In the genomic region with DNA sequence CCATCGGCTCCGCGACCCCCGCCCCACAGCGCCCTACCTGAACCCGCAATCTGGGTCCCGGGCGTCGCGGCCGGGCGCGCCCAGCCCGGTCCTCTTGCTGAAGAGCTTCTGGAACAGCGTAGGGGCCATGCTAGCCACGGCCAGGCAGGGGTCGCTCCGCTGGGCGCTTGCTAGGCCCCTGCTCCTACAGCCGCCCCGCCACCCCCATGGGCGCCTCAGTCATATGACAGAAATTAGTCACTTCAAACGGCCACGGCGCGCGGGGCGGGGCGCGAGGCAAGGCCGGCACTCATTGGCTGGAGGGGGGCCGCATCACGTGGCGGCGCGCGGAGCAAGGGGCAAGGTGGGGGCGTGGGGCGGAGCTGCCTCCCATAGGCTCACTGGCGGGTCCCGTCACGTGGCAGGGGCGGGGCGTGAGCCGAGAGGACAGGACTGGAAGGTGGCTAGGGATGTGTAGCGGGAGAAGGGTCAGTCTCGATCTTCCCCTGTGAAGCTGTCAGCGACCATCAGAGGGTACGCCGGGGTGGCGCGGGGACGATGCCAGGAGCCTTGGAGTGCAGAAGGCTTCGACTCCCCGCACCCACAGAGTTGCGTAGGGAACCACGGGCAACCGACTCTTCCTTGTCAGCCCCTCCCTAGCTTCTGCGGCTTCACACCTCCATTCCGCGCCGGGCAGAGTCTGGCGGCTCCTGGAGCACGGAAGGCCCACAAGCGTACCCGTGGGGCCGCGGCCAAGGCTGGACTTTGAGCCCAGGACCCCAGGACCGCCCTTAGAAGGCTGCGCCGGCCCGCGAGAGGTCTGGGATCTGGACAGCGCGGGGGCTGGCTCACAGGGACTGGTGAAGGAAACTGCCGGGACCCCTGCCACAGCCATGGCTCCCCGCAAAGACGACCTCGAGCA, we compare ENCODE assay signal across 1 cellular context.
TF ChIP-seq lines count a peak whose summit lies in the region.

Gene FNIP1 (minus strand): TSS at position 225 of the 901 bp plus-strand sequence. CDS start 96 bp downstream, at position 129.

TF ChIP-seq in HEK293, 187 proteins besides CTCF, POLR2A, EP300 and RAD21 (continued from another document and continues in another):
- TF ChIP-seq, protein P1, sequence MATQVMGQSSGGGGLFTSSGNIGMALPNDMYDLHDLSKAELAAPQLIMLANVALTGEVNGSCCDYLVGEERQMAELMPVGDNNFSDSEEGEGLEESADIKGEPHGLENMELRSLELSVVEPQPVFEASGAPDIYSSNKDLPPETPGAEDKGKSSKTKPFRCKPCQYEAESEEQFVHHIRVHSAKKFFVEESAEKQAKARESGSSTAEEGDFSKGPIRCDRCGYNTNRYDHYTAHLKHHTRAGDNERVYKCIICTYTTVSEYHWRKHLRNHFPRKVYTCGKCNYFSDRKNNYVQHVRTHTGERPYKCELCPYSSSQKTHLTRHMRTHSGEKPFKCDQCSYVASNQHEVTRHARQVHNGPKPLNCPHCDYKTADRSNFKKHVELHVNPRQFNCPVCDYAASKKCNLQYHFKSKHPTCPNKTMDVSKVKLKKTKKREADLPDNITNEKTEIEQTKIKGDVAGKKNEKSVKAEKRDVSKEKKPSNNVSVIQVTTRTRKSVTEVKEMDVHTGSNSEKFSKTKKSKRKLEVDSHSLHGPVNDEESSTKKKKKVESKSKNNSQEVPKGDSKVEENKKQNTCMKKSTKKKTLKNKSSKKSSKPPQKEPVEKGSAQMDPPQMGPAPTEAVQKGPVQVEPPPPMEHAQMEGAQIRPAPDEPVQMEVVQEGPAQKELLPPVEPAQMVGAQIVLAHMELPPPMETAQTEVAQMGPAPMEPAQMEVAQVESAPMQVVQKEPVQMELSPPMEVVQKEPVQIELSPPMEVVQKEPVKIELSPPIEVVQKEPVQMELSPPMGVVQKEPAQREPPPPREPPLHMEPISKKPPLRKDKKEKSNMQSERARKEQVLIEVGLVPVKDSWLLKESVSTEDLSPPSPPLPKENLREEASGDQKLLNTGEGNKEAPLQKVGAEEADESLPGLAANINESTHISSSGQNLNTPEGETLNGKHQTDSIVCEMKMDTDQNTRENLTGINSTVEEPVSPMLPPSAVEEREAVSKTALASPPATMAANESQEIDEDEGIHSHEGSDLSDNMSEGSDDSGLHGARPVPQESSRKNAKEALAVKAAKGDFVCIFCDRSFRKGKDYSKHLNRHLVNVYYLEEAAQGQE (tag by site-specific recombination; IDR thresholded peaks at IDR 0.05), result peak; percentile 48; the same call in 1 of the 2 replicates
- TF ChIP-seq ZNF596 (tag by site-specific recombination; IDR thresholded peaks at IDR 0.05), result no peak
- TF ChIP-seq ZNF202 (tag by site-specific recombination; IDR thresholded peaks at IDR 0.05; ENCODE audit: borderline replicate concordance), result no peak
- TF ChIP-seq RBAK (tag by site-specific recombination; IDR thresholded peaks at IDR 0.05), result no peak
- TF ChIP-seq, protein P2, sequence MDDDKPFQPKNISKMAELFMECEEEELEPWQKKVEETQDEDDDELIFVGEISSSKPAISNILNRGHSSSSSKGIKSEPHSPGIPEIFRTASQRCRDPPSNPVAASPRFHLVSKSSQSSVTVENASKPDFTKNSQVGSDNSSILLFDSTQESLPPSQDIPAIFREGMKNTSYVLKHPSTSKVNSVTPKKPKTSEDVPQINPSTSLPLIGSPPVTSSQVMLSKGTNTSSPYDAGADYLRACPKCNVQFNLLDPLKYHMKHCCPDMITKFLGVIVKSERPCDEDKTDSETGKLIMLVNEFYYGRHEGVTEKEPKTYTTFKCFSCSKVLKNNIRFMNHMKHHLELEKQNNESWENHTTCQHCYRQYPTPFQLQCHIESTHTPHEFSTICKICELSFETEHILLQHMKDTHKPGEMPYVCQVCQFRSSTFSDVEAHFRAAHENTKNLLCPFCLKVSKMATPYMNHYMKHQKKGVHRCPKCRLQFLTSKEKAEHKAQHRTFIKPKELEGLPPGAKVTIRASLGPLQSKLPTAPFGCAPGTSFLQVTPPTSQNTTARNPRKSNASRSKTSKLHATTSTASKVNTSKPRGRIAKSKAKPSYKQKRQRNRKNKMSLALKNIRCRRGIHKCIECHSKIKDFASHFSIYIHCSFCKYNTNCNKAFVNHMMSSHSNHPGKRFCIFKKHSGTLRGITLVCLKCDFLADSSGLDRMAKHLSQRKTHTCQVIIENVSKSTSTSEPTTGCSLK (tag by site-specific recombination; IDR thresholded peaks at IDR 0.05), result no peak
- no peak for TF ChIP-seq ZNF140 (tag by site-specific recombination; IDR thresholded peaks at IDR 0.05)
- no peak for TF ChIP-seq ZNF311 (tag by site-specific recombination; IDR thresholded peaks at IDR 0.05; ENCODE audit: borderline replicate concordance)
- TF ChIP-seq ZSCAN16 (tag by site-specific recombination; IDR thresholded peaks at IDR 0.05), result no peak
- no peak for TF ChIP-seq SCRT2 (tag by site-specific recombination; IDR thresholded peaks at IDR 0.05)
- TF ChIP-seq GLIS1 (tag by site-specific recombination; IDR thresholded peaks at IDR 0.05), result peak; percentile 73
- peak; percentile 14; the same call in 1 of the 2 replicates for TF ChIP-seq WT1 (tag by site-specific recombination; IDR thresholded peaks at IDR 0.05)
- TF ChIP-seq, protein P3, sequence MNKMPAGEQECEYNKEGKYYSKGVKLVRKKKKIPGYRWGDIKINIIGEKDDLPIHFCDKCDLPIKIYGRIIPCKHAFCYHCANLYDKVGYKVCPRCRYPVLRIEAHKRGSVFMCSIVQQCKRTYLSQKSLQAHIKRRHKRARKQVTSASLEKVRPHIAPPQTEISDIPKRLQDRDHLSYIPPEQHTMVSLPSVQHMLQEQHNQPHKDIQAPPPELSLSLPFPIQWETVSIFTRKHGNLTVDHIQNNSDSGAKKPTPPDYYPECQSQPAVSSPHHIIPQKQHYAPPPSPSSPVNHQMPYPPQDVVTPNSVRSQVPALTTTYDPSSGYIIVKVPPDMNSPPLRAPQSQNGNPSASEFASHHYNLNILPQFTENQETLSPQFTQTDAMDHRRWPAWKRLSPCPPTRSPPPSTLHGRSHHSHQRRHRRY (tag by site-specific recombination; IDR thresholded peaks at IDR 0.05), result no peak
- peak; percentile 98 for TF ChIP-seq GLIS2 (tag by site-specific recombination; IDR thresholded peaks at IDR 0.05)
- no peak for TF ChIP-seq GLI2 (tag by site-specific recombination; IDR thresholded peaks at IDR 0.05; ENCODE audit: borderline replicate concordance, low read depth)
- TF ChIP-seq, protein P4, sequence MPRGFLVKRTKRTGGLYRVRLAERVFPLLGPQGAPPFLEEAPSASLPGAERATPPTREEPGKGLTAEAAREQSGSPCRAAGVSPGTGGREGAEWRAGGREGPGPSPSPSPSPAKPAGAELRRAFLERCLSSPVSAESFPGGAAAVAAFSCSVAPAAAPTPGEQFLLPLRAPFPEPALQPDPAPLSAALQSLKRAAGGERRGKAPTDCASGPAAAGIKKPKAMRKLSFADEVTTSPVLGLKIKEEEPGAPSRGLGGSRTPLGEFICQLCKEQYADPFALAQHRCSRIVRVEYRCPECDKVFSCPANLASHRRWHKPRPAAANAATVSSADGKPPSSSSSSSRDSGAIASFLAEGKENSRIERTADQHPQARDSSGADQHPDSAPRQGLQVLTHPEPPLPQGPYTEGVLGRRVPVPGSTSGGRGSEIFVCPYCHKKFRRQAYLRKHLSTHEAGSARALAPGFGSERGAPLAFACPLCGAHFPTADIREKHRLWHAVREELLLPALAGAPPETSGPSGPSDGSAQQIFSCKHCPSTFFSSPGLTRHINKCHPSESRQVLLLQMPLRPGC (tag by site-specific recombination; IDR thresholded peaks at IDR 0.05), result no peak
- TF ChIP-seq ZNF510 (tag by site-specific recombination; IDR thresholded peaks at IDR 0.05; ENCODE audit: insufficient replicate concordance), result no peak
- no peak for TF ChIP-seq ZNF133 (tag by site-specific recombination; IDR thresholded peaks at IDR 0.05)
- 0 out of 2 replicates have a peak, but pooled peaks have one; percentile 34 for TF ChIP-seq MZF1 (tag by site-specific recombination; IDR thresholded peaks at IDR 0.05; ENCODE audit: borderline replicate concordance)
- TF ChIP-seq ZNF155 (tag by site-specific recombination; IDR thresholded peaks at IDR 0.05), result no peak
- TF ChIP-seq ZNF146 (tag by site-specific recombination; IDR thresholded peaks at IDR 0.05), result peak; percentile 3; the same call in 1 of the 2 replicates
- TF ChIP-seq YY2 (tag by site-specific recombination; IDR thresholded peaks at IDR 0.05), result peak; percentile 45
- no peak for TF ChIP-seq BCL6B (tag by site-specific recombination; IDR thresholded peaks at IDR 0.05)
- TF ChIP-seq ZNF513 (tag by site-specific recombination; IDR thresholded peaks at IDR 0.05), result no peak
- TF ChIP-seq ZSCAN30 (tag by site-specific recombination; IDR thresholded peaks at IDR 0.05), result peak; percentile 84
- no peak for TF ChIP-seq ZNF664 (tag by site-specific recombination; IDR thresholded peaks at IDR 0.05)
- peak; percentile 51; the same call in 1 of the 2 replicates for TF ChIP-seq ZEB2 (tag by site-specific recombination; IDR thresholded peaks at IDR 0.05)
- no peak for TF ChIP-seq ZNF221 (tag by site-specific recombination; IDR thresholded peaks at IDR 0.05; ENCODE audit: borderline replicate concordance)
- TF ChIP-seq, protein P5, sequence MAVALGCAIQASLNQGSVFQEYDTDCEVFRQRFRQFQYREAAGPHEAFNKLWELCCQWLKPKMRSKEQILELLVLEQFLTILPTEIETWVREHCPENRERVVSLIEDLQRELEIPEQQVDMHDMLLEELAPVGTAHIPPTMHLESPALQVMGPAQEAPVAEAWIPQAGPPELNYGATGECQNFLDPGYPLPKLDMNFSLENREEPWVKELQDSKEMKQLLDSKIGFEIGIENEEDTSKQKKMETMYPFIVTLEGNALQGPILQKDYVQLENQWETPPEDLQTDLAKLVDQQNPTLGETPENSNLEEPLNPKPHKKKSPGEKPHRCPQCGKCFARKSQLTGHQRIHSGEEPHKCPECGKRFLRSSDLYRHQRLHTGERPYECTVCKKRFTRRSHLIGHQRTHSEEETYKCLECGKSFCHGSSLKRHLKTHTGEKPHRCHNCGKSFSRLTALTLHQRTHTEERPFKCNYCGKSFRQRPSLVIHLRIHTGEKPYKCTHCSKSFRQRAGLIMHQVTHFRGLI (tag by site-specific recombination; IDR thresholded peaks at IDR 0.05), result peak; percentile 82
- TF ChIP-seq BCL11B (tag by site-specific recombination; IDR thresholded peaks at IDR 0.05; ENCODE audit: low read depth), result 0 out of 2 replicates have a peak, but pooled peaks have one; percentile 11
- TF ChIP-seq ZNF580 (tag by site-specific recombination; IDR thresholded peaks at IDR 0.05), result no peak; the same call in 1 of the 2 replicates
- no peak for TF ChIP-seq ZNF768 (tag by site-specific recombination; IDR thresholded peaks at IDR 0.05)
- TF ChIP-seq ZNF76 (tag by site-specific recombination; IDR thresholded peaks at IDR 0.05; ENCODE audit: borderline replicate concordance, low read depth), result peak; percentile 46; the same call in 1 of the 2 replicates
- peak; percentile 43; the same call in 1 of the 2 replicates for TF ChIP-seq ZNF629 (tag by site-specific recombination; IDR thresholded peaks at IDR 0.05)
- TF ChIP-seq ZNF639 (tag by site-specific recombination; IDR thresholded peaks at IDR 0.05), result no peak
- peak; percentile 90; the same call in 1 of the 2 replicates for TF ChIP-seq TCF7L2 (IDR thresholded peaks at IDR 0.05; ENCODE audit: borderline replicate concordance, low read depth, low read length)
- TF ChIP-seq ZNF621 (tag by site-specific recombination; IDR thresholded peaks at IDR 0.05), result no peak
- no peak for TF ChIP-seq ZNF292 (tag by site-specific recombination; IDR thresholded peaks at IDR 0.05; ENCODE audit: borderline replicate concordance, low read depth)
- TF ChIP-seq GFI1B (tag by site-specific recombination; IDR thresholded peaks at IDR 0.05), result no peak
- TF ChIP-seq IKZF3 (tag by site-specific recombination; IDR thresholded peaks at IDR 0.05), result 0 out of 2 replicates have a peak, but pooled peaks have one; percentile 16
- TF ChIP-seq, protein P6, sequence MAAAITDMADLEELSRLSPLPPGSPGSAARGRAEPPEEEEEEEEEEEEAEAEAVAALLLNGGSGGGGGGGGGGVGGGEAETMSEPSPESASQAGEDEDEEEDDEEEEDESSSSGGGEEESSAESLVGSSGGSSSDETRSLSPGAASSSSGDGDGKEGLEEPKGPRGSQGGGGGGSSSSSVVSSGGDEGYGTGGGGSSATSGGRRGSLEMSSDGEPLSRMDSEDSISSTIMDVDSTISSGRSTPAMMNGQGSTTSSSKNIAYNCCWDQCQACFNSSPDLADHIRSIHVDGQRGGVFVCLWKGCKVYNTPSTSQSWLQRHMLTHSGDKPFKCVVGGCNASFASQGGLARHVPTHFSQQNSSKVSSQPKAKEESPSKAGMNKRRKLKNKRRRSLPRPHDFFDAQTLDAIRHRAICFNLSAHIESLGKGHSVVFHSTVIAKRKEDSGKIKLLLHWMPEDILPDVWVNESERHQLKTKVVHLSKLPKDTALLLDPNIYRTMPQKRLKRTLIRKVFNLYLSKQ (tag by site-specific recombination; IDR thresholded peaks at IDR 0.05; ENCODE audit: borderline replicate concordance), result no peak
- TF ChIP-seq EGR2 (tag by site-specific recombination; IDR thresholded peaks at IDR 0.05; ENCODE audit: low read depth), result peak; percentile 67
